Comparison of ENCODE assay signal across 8 cellular contexts in genomic region chr3:12175844-12176453, GRCh38. TPM values are rescaled to one million over a fixed set of nuclear protein-coding genes. Genes with fewer than 3 reads are reported as not detected.
DNase-seq lines count a peak whose midpoint lies in the region; ATAC-seq and TF ChIP-seq lines count a peak whose summit lies in the region.

No MANE protein-coding gene starts in this region.

- H3K4me3 ChIP-seq in DND-41 (ENCODE audit: low read depth in 1 of 2, low read length in 2 of 2), result no peak overlapping the region
- no peak overlapping the region for H3K4me3 ChIP-seq in Karpas-422 (ENCODE audit: low read length)
- H3K4me3 ChIP-seq in heart right ventricle, result no peak overlapping the region

- peak; percentile 39 for DNase-seq in DND-41
- DNase-seq in GM20000 (ENCODE audit: low spot score), result peak; percentile 55
- DNase-seq in Karpas-422, result peak; percentile 64
- peak; percentile 55 to 70 for DNase-seq in heart right ventricle
- DNase-seq in retina, result peak; percentile 71
- no peak for DNase-seq in cortex of kidney (lab: John Stamatoyannopoulos, UW)
- DNase-seq in MV-4-11 (lab: John Stamatoyannopoulos, UW), result no peak

- peaks cover 25% of the 10 kb centered on the region for H3K4me1 ChIP-seq in DND-41 (ENCODE audit: insufficient read depth, low read length)
- no peaks in the 10 kb centered on the region for H3K4me1 ChIP-seq in Karpas-422 (ENCODE audit: low read length)
- H3K4me1 ChIP-seq in heart right ventricle, result peaks cover 0 to 58% (median 45%) of the 10 kb centered on the region in 9 donors

- no peaks in the 10 kb centered on the region for H3K36me3 Mint-ChIP-seq in activated T-helper 17 cell treated with anti-CD3 and anti-CD28 coated beads, Interleukin-2, amount 50 U/mL, for 72 hours (ENCODE audit: low read depth)

- H3K79me2 ChIP-seq in DND-41 (ENCODE audit: insufficient read depth, low read length), result no peaks in the 10 kb centered on the region
- no peaks in the 10 kb centered on the region for H3K79me2 ChIP-seq in Karpas-422 (ENCODE audit: low read length)

- TF ChIP-seq CTCF in DND-41 (IDR thresholded peaks at IDR 0.05; ENCODE audit: borderline replicate concordance, extremely low read depth, low read length, poor library complexity, severe bottlenecking) (peak; percentile 75), GM20000 (IDR thresholded peaks at IDR 0.05; ENCODE audit: extremely low read depth, missing control alignments) (peak; percentile 83), heart right ventricle (IDR thresholded peaks at IDR 0.05) (peak; percentile 77 to 95 (median 92))

- H3K4me3 Mint-ChIP-seq in activated T-helper 17 cell treated with anti-CD3 and anti-CD28 coated beads, Interleukin-2, amount 50 U/mL, for 72 hours, result no peak overlapping the region

- no peaks in the 10 kb centered on the region for H3K9me2 ChIP-seq in Karpas-422 (replicated peaks; ENCODE audit: insufficient read depth, low read length)

- peaks cover 10% of the 10 kb centered on the region for H3K9me3 Mint-ChIP-seq in activated T-helper 17 cell treated with anti-CD3 and anti-CD28 coated beads, Interleukin-2, amount 50 U/mL, for 72 hours

- no peak overlapping the region for H3K27ac Mint-ChIP-seq in activated T-helper 17 cell treated with anti-CD3 and anti-CD28 coated beads, Interleukin-2, amount 50 U/mL, for 72 hours

- no peaks in the 10 kb centered on the region for H3K4me1 Mint-ChIP-seq in activated T-helper 17 cell treated with anti-CD3 and anti-CD28 coated beads, Interleukin-2, amount 50 U/mL, for 72 hours

- intact Hi-C loops in heart right ventricle (cut with DNase I), result loop anchor here (1.0 to 5.0 kb wide), 11 partner anchors 37 to 306 kb away; partner anchors contain the start of genes TSEN2 (in 5 of the 10) and PPARG (in 1 of the 10)

- 45 to 47% methylated on average over 3 of the region's 3 CpGs for WGBS in heart right ventricle, 2 donors

- H3K27me3 ChIP-seq in DND-41 (ENCODE audit: insufficient read depth, low read length, poor library complexity), result no peaks in the 10 kb centered on the region
- H3K27me3 ChIP-seq in Karpas-422 (ENCODE audit: low read length), result peaks cover 6% of the 10 kb centered on the region; the same call in 1 of the 2 replicates
- no peaks in the 10 kb centered on the region for H3K27me3 ChIP-seq in heart right ventricle

- H4K20me1 ChIP-seq in DND-41 (ENCODE audit: insufficient read depth, low read length) (no peaks in the 10 kb centered on the region), Karpas-422 (ENCODE audit: insufficient read depth, low read depth, low read length) (no peaks in the 10 kb centered on the region)

- no peak overlapping the region for H3K27ac ChIP-seq in DND-41 (ENCODE audit: low read length)
- no peak overlapping the region for H3K27ac ChIP-seq in Karpas-422 (ENCODE audit: low read length)
- no peak overlapping the region for H3K27ac ChIP-seq in heart right ventricle

- ATAC-seq in DND-41 (ENCODE audit: insufficient read depth, low read depth) (peak; percentile 70; the same call in 2 of the 3 replicates), heart right ventricle (peak; percentile 67 to 86 (median 82))
- ATAC-seq in activated T-helper 17 cell treated with anti-CD3 and anti-CD28 coated beads, Interleukin-2, amount 50 U/mL, for 72 hours (replicated peaks), result peak; percentile 37

- no peak overlapping the region for H3K4me2 ChIP-seq in DND-41 (ENCODE audit: insufficient read depth, low read length)
- H3K4me2 ChIP-seq in Karpas-422 (ENCODE audit: low read depth, low read length, poor library complexity, severe bottlenecking), result no peak overlapping the region

- no peak overlapping the region for H3K9ac ChIP-seq in DND-41 (ENCODE audit: low read depth, low read length)
- H3K9ac ChIP-seq in Karpas-422 (ENCODE audit: low read length), result no peak overlapping the region

- H2AFZ ChIP-seq in DND-41 (ENCODE audit: low read depth, low read length) (no peak overlapping the region; the same call in 1 of the 2 replicates), Karpas-422 (ENCODE audit: low read length) (no peak overlapping the region)

- H3K27me3 Mint-ChIP-seq in activated T-helper 17 cell treated with anti-CD3 and anti-CD28 coated beads, Interleukin-2, amount 50 U/mL, for 72 hours, result no peaks in the 10 kb centered on the region

- no peaks in the 10 kb centered on the region for H3K36me3 ChIP-seq in DND-41 (ENCODE audit: insufficient read depth, low read length)
- H3K36me3 ChIP-seq in Karpas-422 (ENCODE audit: insufficient read depth, low read length), result no peaks in the 10 kb centered on the region; the same call in 1 of the 2 replicates
- H3K36me3 ChIP-seq in heart right ventricle, result no peaks in the 10 kb centered on the region

- H3K9me3 ChIP-seq in DND-41 (ENCODE audit: insufficient read depth, low read length, severe bottlenecking) (peaks cover 14% of the 10 kb centered on the region), Karpas-422 (ENCODE audit: low read length) (peaks cover 9% of the 10 kb centered on the region), heart right ventricle (peaks cover 0 to 18% (median 9%) of the 10 kb centered on the region in 11 donors)

RNA-seq across cellular contexts. Expression of gene TIMP4, which starts 17.2 kb away (rescaled TPM):
- not detected in 2 replicates for total RNA-seq in Karpas-422 (2014; rRNA removed; shearing (Covaris generic); ENCODE audit: low replicate concordance)
- not detected for total RNA-seq in activated T-helper 17 cell treated with anti-CD3 and anti-CD28 coated beads, Interleukin-2, amount 50 U/mL, for 72 hours
- 10 to 100 TPM in 3 of 10 donors, 1 to 10 TPM in 7; 2.7 to 39.4 (median 8.0) TPM for total RNA-seq in heart right ventricle
- polyA plus RNA-seq in heart right ventricle, result 10 to 100 TPM in 1 of 2 donors, 1 to 10 TPM in 1; 7.3 to 41.4 TPM

Comparison
In these comparisons a context has a peak if more than half of its experiments do, and no peak if none do; other contexts are left out.
1. DNase-seq: peak in DND-41 (single experiment), GM20000 (single experiment), Karpas-422 (single experiment), heart right ventricle (2 of 2) and retina (single experiment); none in cortex of kidney (single experiment) and MV-4-11 (single experiment).
2. Peak in every context shown above with its lines, with median percentiles within 50 percentile points of each other: ATAC-seq and CTCF ChIP-seq.